Comparison of ENCODE assay signal across 8 cellular contexts in genomic region chr12:30754383-30754749, GRCh38. TPM values are rescaled to one million over a fixed set of nuclear protein-coding genes. Genes with fewer than 3 reads are reported as not detected.
A peak's percentile ranks its signal among the peaks of the same experiment; 100 is the strongest.
DNase-seq lines count a peak whose midpoint lies in the region; ATAC-seq, FAIRE-seq and TF ChIP-seq lines count a peak whose summit lies in the region.

No MANE protein-coding gene starts in this region.

- H3K9me3 ChIP-seq in body of pancreas, result no peaks in the 10 kb centered on the region
- H3K9me3 ChIP-seq in mesodermal cell (ENCODE audit: control insufficient read depth, low read length), result no peaks in the 10 kb centered on the region

- peak overlapping the region; percentile 85 for H3K4me3 Mint-ChIP-seq in activated CD8-positive, alpha-beta memory T cell treated with anti-CD3 and anti-CD28 coated beads, Interleukin-2, amount 10 ng/mL, durations not matched to agents 7 days and 5 days

- peaks cover 1% of the 10 kb centered on the region for H3K36me3 Mint-ChIP-seq in activated CD8-positive, alpha-beta memory T cell treated with anti-CD3 and anti-CD28 coated beads, Interleukin-2, amount 10 ng/mL, durations not matched to agents 7 days and 5 days

- intact Hi-C loops in body of pancreas (cut with DNase I), result no loop called here

- H3K4me1 ChIP-seq in body of pancreas (peaks cover 31% of the 10 kb centered on the region), mesodermal cell (ENCODE audit: control insufficient read depth, insufficient read depth, low read length, poor library complexity, severe bottlenecking) (peaks cover 8% of the 10 kb centered on the region)

- FAIRE-seq in HTR-8/SVneo (lab: Jason Lieb, UNC), result peak; percentile 40
- FAIRE-seq in urothelium cell line (lab: Jason Lieb, UNC), result no peak

- H3K27ac Mint-ChIP-seq in activated CD8-positive, alpha-beta memory T cell treated with anti-CD3 and anti-CD28 coated beads, Interleukin-2, amount 10 ng/mL, durations not matched to agents 7 days and 5 days, result peak overlapping the region; percentile 77

- peak; percentile 37 for ATAC-seq in activated CD8-positive, alpha-beta memory T cell treated with anti-CD3 and anti-CD28 coated beads, Interleukin-2, amount 10 ng/mL, durations not matched to agents 7 days and 5 days
- ATAC-seq in body of pancreas, result no peak

- no peaks in the 10 kb centered on the region for H3K27me3 ChIP-seq in body of pancreas

- no peaks in the 10 kb centered on the region for H3K36me3 ChIP-seq in body of pancreas (replicated peaks in 1 of 2; ENCODE audit: insufficient read depth in 1 of 2, low read depth in 2 of 2)
- peaks cover 17% of the 10 kb centered on the region for H3K36me3 ChIP-seq in mesodermal cell (ENCODE audit: control insufficient read depth, insufficient read depth, low read length)

- peaks cover 33% of the 10 kb centered on the region for H3K4me1 Mint-ChIP-seq in activated CD8-positive, alpha-beta memory T cell treated with anti-CD3 and anti-CD28 coated beads, Interleukin-2, amount 10 ng/mL, durations not matched to agents 7 days and 5 days

- no peak for DNase-seq in activated CD8-positive, alpha-beta memory T cell treated with anti-CD3 and anti-CD28 coated beads, Interleukin-2, amount 10 ng/mL, durations not matched to agents 7 days and 5 days
- DNase-seq in activated CD8-positive, alpha-beta memory T cell treated with anti-CD3 and anti-CD28 coated beads for 24 hours, result no peak
- no peak for DNase-seq in HTR-8/SVneo (ENCODE audit: insufficient read length, low spot score)
- no peak for DNase-seq in body of pancreas
- no peak for DNase-seq in HT-29 (ENCODE audit: low spot score)
- no peak for DNase-seq in urothelium cell line (ENCODE audit: low spot score)
- DNase-seq in stimulated activated CD4-positive, alpha-beta T cell treated with anti-CD3 and anti-CD28 coated beads, Interleukin-12 subunit alpha, Interleukin-12 subunit beta, amount 100 ng/mL, for 4 hours, result no peak

- H3K27me3 Mint-ChIP-seq in activated CD8-positive, alpha-beta memory T cell treated with anti-CD3 and anti-CD28 coated beads, Interleukin-2, amount 10 ng/mL, durations not matched to agents 7 days and 5 days, result no peaks in the 10 kb centered on the region

- no peak for TF ChIP-seq POLR2A in body of pancreas (IDR thresholded peaks at IDR 0.05)

- TF ChIP-seq CTCF in body of pancreas (IDR thresholded peaks at IDR 0.05), result no peak

- H3K9me3 Mint-ChIP-seq in activated CD8-positive, alpha-beta memory T cell treated with anti-CD3 and anti-CD28 coated beads, Interleukin-2, amount 10 ng/mL, durations not matched to agents 7 days and 5 days (ENCODE audit: low read depth), result no peaks in the 10 kb centered on the region

- WGBS in body of pancreas, 2 donors, result 0% methylated on average over 38 of the region's 40 CpGs; no CpG with 5 or more reads in 1 of the 2 donors
- WGBS in mesodermal cell (ENCODE audit: insufficient coverage in 2 of 2), 2 experiments, result 1% methylated on average over 19 to 31 of the region's 40 CpGs

- H3K27ac ChIP-seq in body of pancreas (peak overlapping the region; percentile 90 to 94 (median 92)), mesodermal cell (ENCODE audit: low read depth, low read length, severe bottlenecking) (peak overlapping the region; percentile 63)

- CTCF ChIA-PET in activated CD8-positive, alpha-beta memory T cell treated with anti-CD3 and anti-CD28 coated beads, Interleukin-2, amount 10 ng/mL, durations not matched to agents 7 days and 5 days (lab: Charles Lee), result interaction anchor here (0.8 to 4.1 kb wide), 14 partner anchors 11 to 59 kb away, joined by 3 to 22 read pairs (median 4); partner anchors contain the start of gene IPO8

- peak overlapping the region; percentile 40 to 65 for H3K4me3 ChIP-seq in body of pancreas
- peak overlapping the region; percentile 82 for H3K4me3 ChIP-seq in mesodermal cell (ENCODE audit: extremely low read depth, insufficient read depth, low read length, poor library complexity, severe bottlenecking)

RNA-seq across cellular contexts. Expression of gene CAPRIN2, which starts 0.4 kb away (rescaled TPM):
- total RNA-seq in activated CD8-positive, alpha-beta memory T cell treated with anti-CD3 and anti-CD28 coated beads, Interleukin-2, amount 10 ng/mL, durations not matched to agents 7 days and 5 days, result 10 to 100 TPM; 10.0 to 16.2 TPM
- 10 to 100 TPM; 20.8 to 30.4 TPM for total RNA-seq in body of pancreas
- 41.6 TPM for polyA plus RNA-seq in mesodermal cell (2013, experiment 1 of 2)
- polyA plus RNA-seq in mesodermal cell (2013, experiment 2 of 2), result 34.7 TPM
- total RNA-seq in HT-29 (2014; rRNA removed; shearing (Covaris generic)), result 7.8 and 11.0 TPM in 2 replicates

RNA-seq across cellular contexts. Expression of gene IPO8, which starts 58.7 kb away (rescaled TPM):
- 10 to 100 TPM; 40.8 to 50.5 TPM for total RNA-seq in activated CD8-positive, alpha-beta memory T cell treated with anti-CD3 and anti-CD28 coated beads, Interleukin-2, amount 10 ng/mL, durations not matched to agents 7 days and 5 days
- 10 to 100 TPM; 15.8 to 45.4 TPM for total RNA-seq in body of pancreas
- polyA plus RNA-seq in mesodermal cell (2013, experiment 1 of 2), result 27.1 TPM
- 32.4 TPM for polyA plus RNA-seq in mesodermal cell (2013, experiment 2 of 2)
- total RNA-seq in HT-29 (2014; rRNA removed; shearing (Covaris generic)), result 14.9 and 21.1 TPM in 2 replicates
